13 cellular contexts compared by ENCODE assay signal in genomic region chr1:82819234-82819633, GRCh38.
A peak's percentile ranks its signal among the peaks of the same experiment; 100 is the strongest.
DNase-seq lines count a peak whose midpoint lies in the region; ATAC-seq, FAIRE-seq and TF ChIP-seq lines count a peak whose summit lies in the region.
"Had no signal": no experiment of that assay in that cellular context is flagged by ENCODE, and none has a peak within 500 bp of the region (broad histone marks: within the 10 kb centered on the region; RNA-seq: fewer than 3 reads in every experiment).

No MANE protein-coding gene starts in this region.

- peak; percentile 52 for ATAC-seq in GM21528 (IDR thresholded peaks at IDR 0.05; ENCODE audit: low FRiP score, unreplicated experiment)
- peak; percentile 67 for ATAC-seq in HG03565 (IDR thresholded peaks at IDR 0.05; ENCODE audit: unreplicated experiment)

- 22 to 70% (median 36%) methylated on average over 1 of the region's 1 CpG for WGBS in small intestine, 3 donors

- no peak for FAIRE-seq in keratinocyte (lab: Jason Lieb, UNC)
- no peak for FAIRE-seq in small intestine (lab: Jason Lieb, UNC)
- FAIRE-seq in GM19239 (lab: Jason Lieb, UNC) = no peak

- H4K20me1 ChIP-seq in keratinocyte (ENCODE audit: control insufficient read depth, extremely low read depth, insufficient read depth, low read length) = no peaks in the 10 kb centered on the region

- dilution Hi-C loops in keratinocyte (cut with MboI; ENCODE audit: extremely low pct_ligation_motif_present, low sequenced_read_pairs) = no loop called here

- peak overlapping the region; percentile 67 for H3K4me2 ChIP-seq in keratinocyte (ENCODE audit: control insufficient read depth, extremely low read depth, insufficient read depth, low read depth, low read length)

- H2AFZ ChIP-seq in keratinocyte (ENCODE audit: control insufficient read depth, low read length) = peak overlapping the region; percentile 37

- no peaks in the 10 kb centered on the region for H3K4me1 ChIP-seq in keratinocyte (ENCODE audit: control insufficient read depth, extremely low read depth, insufficient read depth, low read length)
- no peaks in the 10 kb centered on the region for H3K4me1 ChIP-seq in small intestine (ENCODE audit: control insufficient read depth in 2 of 2, insufficient read depth in 1 of 2, low read depth in 1 of 2, low read length in 1 of 2)

- TF ChIP-seq CTCF in keratinocyte (optimal IDR thresholded peaks at IDR 0.05 in 1 of 3, IDR thresholded peaks at IDR 0.05 in 1 of 3, conservative IDR thresholded peaks at IDR 0.05 in 1 of 3; ENCODE audit: extremely low read depth in 1 of 3, insufficient read depth in 2 of 3, low read length in 3 of 3) = no peak

- no peaks in the 10 kb centered on the region for H3K27me3 ChIP-seq in keratinocyte (ENCODE audit: control insufficient read depth, extremely low read depth, insufficient read depth, low read length)
- H3K27me3 ChIP-seq in small intestine (ENCODE audit: control insufficient read depth in 2 of 2, insufficient read depth in 2 of 2, low read length in 2 of 2) = no peaks in the 10 kb centered on the region

- H3K36me3 ChIP-seq in keratinocyte (ENCODE audit: control insufficient read depth in 2 of 2, extremely low read depth in 1 of 2, insufficient read depth in 2 of 2, low read length in 2 of 2) (no peaks in the 10 kb centered on the region), small intestine (ENCODE audit: control insufficient read depth in 2 of 2, insufficient read depth in 2 of 2, low read length in 2 of 2) (no peaks in the 10 kb centered on the region)

- H3K4me3 ChIP-seq in keratinocyte (ENCODE audit: control insufficient read depth in 2 of 3, extremely low read depth in 1 of 3, insufficient read depth in 2 of 3, low read depth in 1 of 3, low read length in 3 of 3) (peak overlapping the region in 1 of 3 experiments; percentile 22), small intestine (ENCODE audit: low read depth in 1 of 2, low read length in 2 of 2) (no peak overlapping the region)
- H3K4me3 ChIP-seq: skin epidermis had no signal

- no peaks in the 10 kb centered on the region for H3K9me1 ChIP-seq in keratinocyte (ENCODE audit: control insufficient read depth, extremely low read depth, insufficient read depth, low read length)

- DNase-seq in DMS53 (lab: John Stamatoyannopoulos, UW) (peak; percentile 39), DMS53 treated with DMSO at 0.1 percent for 48 hours (lab: John Stamatoyannopoulos, UW; ENCODE audit: unreplicated experiment) (no peak), keratinocyte (ENCODE audit: low read depth, low spot score) (no peak), small intestine (no peak), GM03348 (ENCODE audit: low spot score) (no peak), GM19239 (ENCODE audit: insufficient read length, low spot score) (no peak)
- DNase-seq: foreskin melanocyte, GDM1, mesendoderm had no signal

- no peaks in the 10 kb centered on the region for H3K79me2 ChIP-seq in keratinocyte (ENCODE audit: control insufficient read depth, insufficient read depth, low read length)

- no peak overlapping the region for H3K27ac ChIP-seq in keratinocyte (ENCODE audit: control insufficient read depth, insufficient read depth, low read length)
- H3K27ac ChIP-seq in small intestine (ENCODE audit: low read depth in 1 of 2, low read length in 1 of 2) = no peak overlapping the region
- H3K27ac ChIP-seq: 22Rv1, skin epidermis had no signal

- no peaks in the 10 kb centered on the region for H3K9me3 ChIP-seq in keratinocyte (ENCODE audit: control insufficient read depth, low read depth, low read length)
- no peaks in the 10 kb centered on the region for H3K9me3 ChIP-seq in small intestine (ENCODE audit: control insufficient read depth, low read depth)

- H3K9ac ChIP-seq in keratinocyte (ENCODE audit: control insufficient read depth, extremely low read depth, insufficient read depth, low read length) = no peak overlapping the region
